In the genomic region with DNA sequence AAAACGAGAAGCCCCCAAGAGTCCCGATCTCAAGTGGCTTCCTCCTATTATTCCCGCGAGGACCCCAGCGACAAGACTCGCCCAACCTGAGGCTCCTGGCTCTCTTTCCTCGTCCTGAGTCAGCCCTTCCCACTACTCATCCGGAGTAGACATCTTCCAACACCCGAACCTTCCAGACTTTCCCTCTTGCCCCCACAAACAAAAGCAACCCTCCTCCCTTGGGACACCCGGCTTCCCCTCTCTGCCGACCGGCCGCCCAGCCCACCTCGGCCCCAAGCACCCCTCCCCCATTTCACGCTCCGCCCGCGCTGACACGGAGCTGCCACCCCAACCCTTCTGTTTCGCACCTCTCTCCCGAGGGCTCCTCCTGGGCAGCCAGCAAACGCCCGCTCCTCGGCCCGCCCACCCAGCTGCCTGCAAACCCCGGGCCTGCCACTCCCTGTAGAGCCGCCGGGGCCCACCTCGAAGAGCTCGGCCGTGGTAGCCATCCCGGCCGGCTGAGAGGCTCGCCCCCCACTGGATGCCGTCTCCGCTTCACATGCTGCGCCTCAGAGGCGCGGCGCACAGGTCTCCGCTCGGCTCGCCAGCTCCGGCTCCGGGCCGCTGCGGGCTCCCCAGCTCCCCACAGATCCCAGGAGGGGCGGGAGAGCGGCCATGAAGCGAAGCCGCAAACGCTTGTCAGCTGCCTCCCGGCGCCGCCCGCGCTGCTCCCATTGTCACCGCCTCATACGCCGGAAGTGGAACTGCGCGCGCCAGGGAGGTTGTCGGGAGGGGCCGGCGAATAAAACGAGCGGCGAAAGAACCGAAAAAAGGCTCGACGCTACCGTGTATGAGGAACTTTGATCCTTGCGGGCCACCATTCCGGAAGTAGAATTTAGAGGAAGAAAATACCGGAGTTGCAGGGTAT, we compare ENCODE assay signal across 1 cellular context.
A peak's percentile ranks its signal among the peaks of the same experiment; 100 is the strongest.
TF ChIP-seq lines count a peak whose summit lies in the region.

A gene with protein sequence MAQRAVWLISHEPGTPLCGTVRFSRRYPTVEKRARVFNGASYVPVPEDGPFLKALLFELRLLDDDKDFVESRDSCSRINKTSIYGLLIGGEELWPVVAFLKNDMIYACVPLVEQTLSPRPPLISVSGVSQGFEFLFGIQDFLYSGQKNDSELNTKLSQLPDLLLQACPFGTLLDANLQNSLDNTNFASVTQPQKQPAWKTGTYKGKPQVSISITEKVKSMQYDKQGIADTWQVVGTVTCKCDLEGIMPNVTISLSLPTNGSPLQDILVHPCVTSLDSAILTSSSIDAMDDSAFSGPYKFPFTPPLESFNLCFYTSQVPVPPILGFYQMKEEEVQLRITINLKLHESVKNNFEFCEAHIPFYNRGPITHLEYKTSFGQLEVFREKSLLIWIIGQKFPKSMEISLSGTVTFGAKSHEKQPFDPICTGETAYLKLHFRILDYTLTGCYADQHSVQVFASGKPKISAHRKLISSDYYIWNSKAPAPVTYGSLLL (plus strand): TSS at position 811 of the 907 bp plus-strand sequence. CDS start 344 bp downstream, outside the sequence.
A gene with protein sequence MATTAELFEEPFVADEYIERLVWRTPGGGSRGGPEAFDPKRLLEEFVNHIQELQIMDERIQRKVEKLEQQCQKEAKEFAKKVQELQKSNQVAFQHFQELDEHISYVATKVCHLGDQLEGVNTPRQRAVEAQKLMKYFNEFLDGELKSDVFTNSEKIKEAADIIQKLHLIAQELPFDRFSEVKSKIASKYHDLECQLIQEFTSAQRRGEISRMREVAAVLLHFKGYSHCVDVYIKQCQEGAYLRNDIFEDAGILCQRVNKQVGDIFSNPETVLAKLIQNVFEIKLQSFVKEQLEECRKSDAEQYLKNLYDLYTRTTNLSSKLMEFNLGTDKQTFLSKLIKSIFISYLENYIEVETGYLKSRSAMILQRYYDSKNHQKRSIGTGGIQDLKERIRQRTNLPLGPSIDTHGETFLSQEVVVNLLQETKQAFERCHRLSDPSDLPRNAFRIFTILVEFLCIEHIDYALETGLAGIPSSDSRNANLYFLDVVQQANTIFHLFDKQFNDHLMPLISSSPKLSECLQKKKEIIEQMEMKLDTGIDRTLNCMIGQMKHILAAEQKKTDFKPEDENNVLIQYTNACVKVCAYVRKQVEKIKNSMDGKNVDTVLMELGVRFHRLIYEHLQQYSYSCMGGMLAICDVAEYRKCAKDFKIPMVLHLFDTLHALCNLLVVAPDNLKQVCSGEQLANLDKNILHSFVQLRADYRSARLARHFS (minus strand): TSS at position 745 of the 907 bp plus-strand sequence. CDS start 257 bp downstream, at position 488.

TF ChIP-seq in HepG2, 621 proteins besides CTCF, POLR2A, EP300 and RAD21 (continued from another document and continues in another):
- TF ChIP-seq, protein P1, sequence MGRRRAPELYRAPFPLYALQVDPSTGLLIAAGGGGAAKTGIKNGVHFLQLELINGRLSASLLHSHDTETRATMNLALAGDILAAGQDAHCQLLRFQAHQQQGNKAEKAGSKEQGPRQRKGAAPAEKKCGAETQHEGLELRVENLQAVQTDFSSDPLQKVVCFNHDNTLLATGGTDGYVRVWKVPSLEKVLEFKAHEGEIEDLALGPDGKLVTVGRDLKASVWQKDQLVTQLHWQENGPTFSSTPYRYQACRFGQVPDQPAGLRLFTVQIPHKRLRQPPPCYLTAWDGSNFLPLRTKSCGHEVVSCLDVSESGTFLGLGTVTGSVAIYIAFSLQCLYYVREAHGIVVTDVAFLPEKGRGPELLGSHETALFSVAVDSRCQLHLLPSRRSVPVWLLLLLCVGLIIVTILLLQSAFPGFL (CRISPR knock-in tag; IDR thresholded peaks at IDR 0.05), result no peak
- TF ChIP-seq SNAPC2 (CRISPR knock-in tag; IDR thresholded peaks at IDR 0.05) (no peak), PLRG1 (conservative IDR thresholded peaks at IDR 0.05) (no peak), ZNF749 (CRISPR knock-in tag; IDR thresholded peaks at IDR 0.05; ENCODE audit: borderline replicate concordance) (0 out of 2 replicates have a peak, but pooled peaks have one; percentile 40), ZNF777 (CRISPR knock-in tag; IDR thresholded peaks at IDR 0.05) (no peak), POGZ (CRISPR knock-in tag; IDR thresholded peaks at IDR 0.05) (peak; percentile 82), PITX1 (CRISPR knock-in tag; IDR thresholded peaks at IDR 0.05) (no peak), KDM5A (IDR thresholded peaks at IDR 0.05; ENCODE audit: borderline replicate concordance, low read length) (peak; percentile 45; the same call in 1 of the 2 replicates), ZNF782 (CRISPR knock-in tag; IDR thresholded peaks at IDR 0.05; ENCODE audit: borderline replicate concordance) (0 out of 2 replicates have a peak, but pooled peaks have one; percentile 73), REPIN1 (CRISPR knock-in tag; IDR thresholded peaks at IDR 0.05; ENCODE audit: borderline replicate concordance, low read depth) (peak; percentile 62; the same call in 1 of the 2 replicates), YEATS4 (CRISPR knock-in tag; IDR thresholded peaks at IDR 0.05; ENCODE audit: borderline replicate concordance) (peak; percentile 51; the same call in 1 of the 2 replicates), ZNF83 (CRISPR knock-in tag; IDR thresholded peaks at IDR 0.05; ENCODE audit: borderline replicate concordance) (no peak), ZNF720 (CRISPR knock-in tag; IDR thresholded peaks at IDR 0.05) (no peak), GFI1 (CRISPR knock-in tag; IDR thresholded peaks at IDR 0.05; ENCODE audit: borderline replicate concordance) (no peak), ZNF644 (CRISPR knock-in tag; IDR thresholded peaks at IDR 0.05; ENCODE audit: low read depth) (0 out of 2 replicates have a peak, but pooled peaks have one; percentile 6), ZNF263 (CRISPR knock-in tag; IDR thresholded peaks at IDR 0.05) (0 out of 2 replicates have a peak, but pooled peaks have one; percentile 9), HNRNPL (IDR thresholded peaks at IDR 0.05; ENCODE audit: low read depth, low read length) (no peak), ZBTB1 (CRISPR knock-in tag; IDR thresholded peaks at IDR 0.05; ENCODE audit: borderline replicate concordance) (no peak), STAG1 (CRISPR knock-in tag; IDR thresholded peaks at IDR 0.05) (no peak), HMGA1 (CRISPR knock-in tag; conservative IDR thresholded peaks at IDR 0.05) (no peak), RARG (CRISPR knock-in tag; IDR thresholded peaks at IDR 0.05; ENCODE audit: low read depth) (no peak), FIP1L1 (IDR thresholded peaks at IDR 0.05; ENCODE audit: borderline replicate concordance, insufficient read depth, low read depth, low read length) (no peak), SATB2 (CRISPR knock-in tag; IDR thresholded peaks at IDR 0.05) (no peak)
- TF ChIP-seq, protein P2, sequence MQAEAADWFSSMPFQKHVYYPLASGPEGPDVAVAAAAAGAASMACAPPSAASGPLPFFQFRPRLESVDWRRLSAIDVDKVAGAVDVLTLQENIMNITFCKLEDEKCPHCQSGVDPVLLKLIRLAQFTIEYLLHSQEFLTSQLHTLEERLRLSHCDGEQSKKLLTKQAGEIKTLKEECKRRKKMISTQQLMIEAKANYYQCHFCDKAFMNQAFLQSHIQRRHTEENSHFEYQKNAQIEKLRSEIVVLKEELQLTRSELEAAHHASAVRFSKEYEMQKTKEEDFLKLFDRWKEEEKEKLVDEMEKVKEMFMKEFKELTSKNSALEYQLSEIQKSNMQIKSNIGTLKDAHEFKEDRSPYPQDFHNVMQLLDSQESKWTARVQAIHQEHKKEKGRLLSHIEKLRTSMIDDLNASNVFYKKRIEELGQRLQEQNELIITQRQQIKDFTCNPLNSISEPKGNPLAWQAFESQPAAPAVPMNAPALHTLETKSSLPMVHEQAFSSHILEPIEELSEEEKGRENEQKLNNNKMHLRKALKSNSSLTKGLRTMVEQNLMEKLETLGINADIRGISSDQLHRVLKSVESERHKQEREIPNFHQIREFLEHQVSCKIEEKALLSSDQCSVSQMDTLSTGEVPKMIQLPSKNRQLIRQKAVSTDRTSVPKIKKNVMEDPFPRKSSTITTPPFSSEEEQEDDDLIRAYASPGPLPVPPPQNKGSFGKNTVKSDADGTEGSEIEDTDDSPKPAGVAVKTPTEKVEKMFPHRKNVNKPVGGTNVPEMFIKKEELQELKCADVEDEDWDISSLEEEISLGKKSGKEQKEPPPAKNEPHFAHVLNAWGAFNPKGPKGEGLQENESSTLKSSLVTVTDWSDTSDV (CRISPR knock-in tag; IDR thresholded peaks at IDR 0.05), result no peak
- TF ChIP-seq, protein P3, sequence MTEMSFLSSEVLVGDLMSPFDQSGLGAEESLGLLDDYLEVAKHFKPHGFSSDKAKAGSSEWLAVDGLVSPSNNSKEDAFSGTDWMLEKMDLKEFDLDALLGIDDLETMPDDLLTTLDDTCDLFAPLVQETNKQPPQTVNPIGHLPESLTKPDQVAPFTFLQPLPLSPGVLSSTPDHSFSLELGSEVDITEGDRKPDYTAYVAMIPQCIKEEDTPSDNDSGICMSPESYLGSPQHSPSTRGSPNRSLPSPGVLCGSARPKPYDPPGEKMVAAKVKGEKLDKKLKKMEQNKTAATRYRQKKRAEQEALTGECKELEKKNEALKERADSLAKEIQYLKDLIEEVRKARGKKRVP (CRISPR knock-in tag; IDR thresholded peaks at IDR 0.05), result peak in 1 of 2 experiments; percentile 81; a peak in 1 of 4 replicates
- TF ChIP-seq, protein P4, sequence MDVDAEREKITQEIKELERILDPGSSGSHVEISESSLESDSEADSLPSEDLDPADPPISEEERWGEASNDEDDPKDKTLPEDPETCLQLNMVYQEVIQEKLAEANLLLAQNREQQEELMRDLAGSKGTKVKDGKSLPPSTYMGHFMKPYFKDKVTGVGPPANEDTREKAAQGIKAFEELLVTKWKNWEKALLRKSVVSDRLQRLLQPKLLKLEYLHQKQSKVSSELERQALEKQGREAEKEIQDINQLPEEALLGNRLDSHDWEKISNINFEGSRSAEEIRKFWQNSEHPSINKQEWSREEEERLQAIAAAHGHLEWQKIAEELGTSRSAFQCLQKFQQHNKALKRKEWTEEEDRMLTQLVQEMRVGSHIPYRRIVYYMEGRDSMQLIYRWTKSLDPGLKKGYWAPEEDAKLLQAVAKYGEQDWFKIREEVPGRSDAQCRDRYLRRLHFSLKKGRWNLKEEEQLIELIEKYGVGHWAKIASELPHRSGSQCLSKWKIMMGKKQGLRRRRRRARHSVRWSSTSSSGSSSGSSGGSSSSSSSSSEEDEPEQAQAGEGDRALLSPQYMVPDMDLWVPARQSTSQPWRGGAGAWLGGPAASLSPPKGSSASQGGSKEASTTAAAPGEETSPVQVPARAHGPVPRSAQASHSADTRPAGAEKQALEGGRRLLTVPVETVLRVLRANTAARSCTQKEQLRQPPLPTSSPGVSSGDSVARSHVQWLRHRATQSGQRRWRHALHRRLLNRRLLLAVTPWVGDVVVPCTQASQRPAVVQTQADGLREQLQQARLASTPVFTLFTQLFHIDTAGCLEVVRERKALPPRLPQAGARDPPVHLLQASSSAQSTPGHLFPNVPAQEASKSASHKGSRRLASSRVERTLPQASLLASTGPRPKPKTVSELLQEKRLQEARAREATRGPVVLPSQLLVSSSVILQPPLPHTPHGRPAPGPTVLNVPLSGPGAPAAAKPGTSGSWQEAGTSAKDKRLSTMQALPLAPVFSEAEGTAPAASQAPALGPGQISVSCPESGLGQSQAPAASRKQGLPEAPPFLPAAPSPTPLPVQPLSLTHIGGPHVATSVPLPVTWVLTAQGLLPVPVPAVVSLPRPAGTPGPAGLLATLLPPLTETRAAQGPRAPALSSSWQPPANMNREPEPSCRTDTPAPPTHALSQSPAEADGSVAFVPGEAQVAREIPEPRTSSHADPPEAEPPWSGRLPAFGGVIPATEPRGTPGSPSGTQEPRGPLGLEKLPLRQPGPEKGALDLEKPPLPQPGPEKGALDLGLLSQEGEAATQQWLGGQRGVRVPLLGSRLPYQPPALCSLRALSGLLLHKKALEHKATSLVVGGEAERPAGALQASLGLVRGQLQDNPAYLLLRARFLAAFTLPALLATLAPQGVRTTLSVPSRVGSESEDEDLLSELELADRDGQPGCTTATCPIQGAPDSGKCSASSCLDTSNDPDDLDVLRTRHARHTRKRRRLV (CRISPR knock-in tag; IDR thresholded peaks at IDR 0.05), result peak; percentile 93
- TF ChIP-seq, protein P5, sequence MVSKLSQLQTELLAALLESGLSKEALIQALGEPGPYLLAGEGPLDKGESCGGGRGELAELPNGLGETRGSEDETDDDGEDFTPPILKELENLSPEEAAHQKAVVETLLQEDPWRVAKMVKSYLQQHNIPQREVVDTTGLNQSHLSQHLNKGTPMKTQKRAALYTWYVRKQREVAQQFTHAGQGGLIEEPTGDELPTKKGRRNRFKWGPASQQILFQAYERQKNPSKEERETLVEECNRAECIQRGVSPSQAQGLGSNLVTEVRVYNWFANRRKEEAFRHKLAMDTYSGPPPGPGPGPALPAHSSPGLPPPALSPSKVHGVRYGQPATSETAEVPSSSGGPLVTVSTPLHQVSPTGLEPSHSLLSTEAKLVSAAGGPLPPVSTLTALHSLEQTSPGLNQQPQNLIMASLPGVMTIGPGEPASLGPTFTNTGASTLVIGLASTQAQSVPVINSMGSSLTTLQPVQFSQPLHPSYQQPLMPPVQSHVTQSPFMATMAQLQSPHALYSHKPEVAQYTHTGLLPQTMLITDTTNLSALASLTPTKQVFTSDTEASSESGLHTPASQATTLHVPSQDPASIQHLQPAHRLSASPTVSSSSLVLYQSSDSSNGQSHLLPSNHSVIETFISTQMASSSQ (IDR thresholded peaks at IDR 0.05; ENCODE audit: low read depth), result peak; percentile 25; the same call in 1 of the 2 replicates
- TF ChIP-seq, protein P5 (CRISPR knock-in tag; IDR thresholded peaks at IDR 0.05; ENCODE audit: borderline replicate concordance), result peak; percentile 39; the same call in 1 of the 2 replicates
- TF ChIP-seq, protein P6, sequence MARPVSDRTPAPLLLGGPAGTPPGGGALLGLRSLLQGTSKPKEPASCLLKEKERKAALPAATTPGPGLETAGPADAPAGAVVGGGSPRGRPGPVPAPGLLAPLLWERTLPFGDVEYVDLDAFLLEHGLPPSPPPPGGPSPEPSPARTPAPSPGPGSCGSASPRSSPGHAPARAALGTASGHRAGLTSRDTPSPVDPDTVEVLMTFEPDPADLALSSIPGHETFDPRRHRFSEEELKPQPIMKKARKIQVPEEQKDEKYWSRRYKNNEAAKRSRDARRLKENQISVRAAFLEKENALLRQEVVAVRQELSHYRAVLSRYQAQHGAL (CRISPR knock-in tag; IDR thresholded peaks at IDR 0.05; ENCODE audit: not compliant biosample characterization), result no peak
- TF ChIP-seq, protein P7, sequence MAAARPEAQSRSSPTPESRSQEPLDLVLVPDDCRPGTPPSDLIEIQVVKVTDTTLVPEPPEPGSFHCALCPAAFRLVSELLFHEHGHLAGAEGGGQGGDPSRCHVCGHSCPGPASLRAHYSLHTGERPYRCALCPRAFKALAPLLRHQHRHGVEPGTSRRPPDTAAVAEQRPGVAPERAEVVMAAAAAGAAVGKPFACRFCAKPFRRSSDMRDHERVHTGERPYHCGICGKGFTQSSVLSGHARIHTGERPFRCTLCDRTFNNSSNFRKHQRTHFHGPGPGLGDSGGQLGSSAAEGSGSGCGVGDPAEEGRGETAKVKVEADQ (CRISPR knock-in tag; IDR thresholded peaks at IDR 0.05; ENCODE audit: borderline replicate concordance), result peak; percentile 62; the same call in 1 of the 2 replicates
